In the genomic region with DNA sequence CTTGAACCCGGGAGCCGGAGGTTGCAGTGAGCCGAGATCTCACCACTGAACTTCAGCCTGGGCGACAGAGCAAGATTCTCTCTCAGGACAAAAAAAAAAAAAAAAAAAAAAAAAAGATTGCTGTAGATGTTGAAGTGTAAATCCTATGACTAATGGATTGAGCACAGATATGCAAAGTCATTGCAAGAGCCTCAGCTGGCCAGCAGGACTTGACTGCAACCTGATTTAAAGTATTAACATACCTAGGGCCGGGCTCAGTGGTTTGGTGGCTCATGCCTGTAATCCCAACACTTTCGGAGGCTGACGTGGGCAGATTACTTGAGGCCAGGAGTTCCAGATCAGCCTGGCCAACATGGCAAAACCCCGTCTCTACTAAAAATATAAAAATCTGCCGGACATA, we compare ENCODE assay signal across 12 cellular contexts.
DNase-seq lines count a peak whose midpoint lies in the region; ATAC-seq, FAIRE-seq and TF ChIP-seq lines count a peak whose summit lies in the region.
"Had no signal": no experiment of that assay in that cellular context is flagged by ENCODE, and none has a peak within 500 bp of the region (broad histone marks: within the 10 kb centered on the region; RNA-seq: fewer than 3 reads in every experiment).

No MANE protein-coding gene starts in this region.

- no peak for FAIRE-seq in kidney (lab: Jason Lieb, UNC)

- in situ Hi-C loops in HAP-1 (cut with MboI; ENCODE audit: low sequenced_read_pairs), result no loop called here

- intact Hi-C loops in spleen (cut with DNase I; ENCODE audit: low total_unique reads), result no loop called here
- intact Hi-C loops in kidney (cut with DNase I), result no loop called here

- WGBS in spleen, 5 donors, result 72 to 88% (median 79%) methylated on average over 9 of the region's 9 CpGs

- H3K27me3 ChIP-seq in HAP-1 (ENCODE audit: low read depth) (no peaks in the 10 kb centered on the region), RWPE2 (ENCODE audit: insufficient read depth, poor library complexity, severe bottlenecking) (no peaks in the 10 kb centered on the region), spleen (replicated peaks in 1 of 7) (no peaks in the 10 kb centered on the region)

- H3K36me3 ChIP-seq in HAP-1 (replicated peaks) (no peaks in the 10 kb centered on the region), RWPE2 (ENCODE audit: low read depth) (no peaks in the 10 kb centered on the region), spleen (no peaks in the 10 kb centered on the region), kidney (ENCODE audit: control insufficient read depth in 1 of 2, insufficient read depth in 2 of 2, low read length in 2 of 2) (no peaks in the 10 kb centered on the region)

- peak; percentile 77 to 80 for DNase-seq in HAP-1 (ENCODE audit: low spot score in 2 of 2)
- DNase-seq in RWPE2 (ENCODE audit: low spot score), result no peak
- peak; percentile 73 for DNase-seq in fibroblast of peridontal ligament (ENCODE audit: extremely low read depth)
- DNase-seq in spleen, result no peak
- DNase-seq in stimulated activated CD4-positive, alpha-beta T cell treated with anti-CD3 and anti-CD28 coated beads, Interleukin-1b, Interleukin-23, amount 100 ng/mL, for 48 hours, result no peak
- DNase-seq in kidney, result no peak
- no peak for DNase-seq in NCI-H128 (lab: John Stamatoyannopoulos, UW; ENCODE audit: unreplicated experiment)
- DNase-seq: activated T-cell treated with anti-CD3 and anti-CD28 coated beads, Interleukin-2, amount 50 U/mL, for 4 hours; GF-D8; H7; hypothalamus; NCI-H1417 had no signal

- no peak overlapping the region for H3K27ac ChIP-seq in RWPE2 (ENCODE audit: poor library complexity, severe bottlenecking)
- H3K27ac ChIP-seq in spleen, result peak overlapping the region in 5 of 8 donors; percentile 58 to 93 (median 85)
- H3K27ac ChIP-seq in kidney (ENCODE audit: low read depth in 2 of 2, low read length in 2 of 2), result no peak overlapping the region

- H3K9me3 ChIP-seq in HAP-1, result no peaks in the 10 kb centered on the region
- no peaks in the 10 kb centered on the region for H3K9me3 ChIP-seq in RWPE2 (ENCODE audit: severe bottlenecking)
- no peaks in the 10 kb centered on the region for H3K9me3 ChIP-seq in spleen
- no peaks in the 10 kb centered on the region for H3K9me3 ChIP-seq in kidney (ENCODE audit: control insufficient read depth in 1 of 2, low read length in 2 of 2)

- peaks cover 67% of the 10 kb centered on the region for H3K4me1 ChIP-seq in HAP-1
- H3K4me1 ChIP-seq in RWPE2 (ENCODE audit: insufficient read depth, poor library complexity, severe bottlenecking), result no peaks in the 10 kb centered on the region
- H3K4me1 ChIP-seq in spleen, result peaks cover 6 to 94% (median 35%) of the 10 kb centered on the region in 6 donors
- H3K4me1 ChIP-seq in kidney (ENCODE audit: control insufficient read depth in 1 of 2, insufficient read depth in 1 of 2, low read depth in 1 of 2, low read length in 2 of 2), result no peaks in the 10 kb centered on the region

- ATAC-seq in RWPE2 (ENCODE audit: low read depth), result peak; percentile 45; the same call in 1 of the 3 replicates
- ATAC-seq: activated T-cell treated with anti-CD3 and anti-CD28 coated beads, Interleukin-2, amount 50 U/mL, for 4 hours had no signal

- no peak for TF ChIP-seq POLR2A in spleen (IDR thresholded peaks at IDR 0.05)

- no peak overlapping the region for H3K9ac ChIP-seq in kidney (ENCODE audit: low read length in 2 of 2)

- TF ChIP-seq CTCF in RWPE2 (IDR thresholded peaks at IDR 0.05; ENCODE audit: poor library complexity, severe bottlenecking) (no peak), spleen (IDR thresholded peaks at IDR 0.05 in 8 of 11, conservative IDR thresholded peaks at IDR 0.05 in 3 of 11) (no peak), kidney (IDR thresholded peaks at IDR 0.05; ENCODE audit: borderline replicate concordance, extremely low read depth, insufficient read depth) (no peak)

- H3K4me3 ChIP-seq in HAP-1 (no peak overlapping the region), RWPE2 (ENCODE audit: severe bottlenecking) (no peak overlapping the region), spleen (no peak overlapping the region), kidney (ENCODE audit: low read length in 2 of 2) (no peak overlapping the region)

Comparison
In these comparisons a context has a peak if more than half of its experiments do, and no peak if none do; other contexts are left out.
1. DNase-seq: peak in HAP-1 (2 of 2) and fibroblast of peridontal ligament (single experiment); none in RWPE2 (single experiment), spleen (single experiment), stimulated activated CD4-positive, alpha-beta T cell treated with anti-CD3 and anti-CD28 coated beads, Interleukin-1b, Interleukin-23, amount 100 ng/mL, for 48 hours (single experiment), kidney (single experiment) and NCI-H128 (single experiment).
2. H3K27ac ChIP-seq: peak in spleen (5 of 8); none in RWPE2 (single experiment) and kidney (0 of 2).